8 cellular contexts compared by ENCODE assay signal in genomic region chr16:58128721-58129096, GRCh38. TPM values are rescaled to one million over a fixed set of nuclear protein-coding genes. Genes with fewer than 3 reads are reported as not detected.
DNase-seq lines count a peak whose midpoint lies in the region; ATAC-seq and TF ChIP-seq lines count a peak whose summit lies in the region.

No MANE protein-coding gene starts in this region.

- peak overlapping the region; percentile 90 for H3K27ac Mint-ChIP-seq in activated naive CD8-positive, alpha-beta T cell treated with anti-CD3 and anti-CD28 coated beads, Interleukin-2, amount 10 ng/mL, durations not matched to agents 7 days and 5 days

- no peaks in the 10 kb centered on the region for H3K27me3 Mint-ChIP-seq in activated naive CD8-positive, alpha-beta T cell treated with anti-CD3 and anti-CD28 coated beads, Interleukin-2, amount 10 ng/mL, durations not matched to agents 7 days and 5 days

- peaks cover 5% of the 10 kb centered on the region for H3K36me3 Mint-ChIP-seq in activated naive CD8-positive, alpha-beta T cell treated with anti-CD3 and anti-CD28 coated beads, Interleukin-2, amount 10 ng/mL, durations not matched to agents 7 days and 5 days

- peak overlapping the region; percentile 98 for H3K4me3 Mint-ChIP-seq in activated naive CD8-positive, alpha-beta T cell treated with anti-CD3 and anti-CD28 coated beads, Interleukin-2, amount 10 ng/mL, durations not matched to agents 7 days and 5 days

- POLR2A ChIA-PET in AG04449 (lab: Yijun Ruan, JAX): interaction anchor here (0.8 to 1.4 kb wide), 3 partner anchors 10 to 230 kb away, joined by 3 to 4 read pairs (median 4); no protein-coding TSS in a partner anchor
- POLR2A ChIA-PET in activated naive CD8-positive, alpha-beta T cell treated with anti-CD3 and anti-CD28 coated beads, Interleukin-2, amount 10 ng/mL, durations not matched to agents 7 days and 5 days (lab: Charles Lee): interaction anchor here (0.7 to 1.9 kb wide), 10 partner anchors 7 to 499 kb away, joined by 3 to 8 read pairs (median 4); partner anchors contain the start of genes USB1 and ZNF319

- H3K36me3 ChIP-seq in HUES48 (ENCODE audit: control insufficient read depth, insufficient read depth, low read length) (peaks cover 4% of the 10 kb centered on the region; the same call in 1 of the 2 replicates), iPS-18a (ENCODE audit: control insufficient read depth, low read depth, low read length) (no peaks in the 10 kb centered on the region)

- no peaks in the 10 kb centered on the region for H3K9me3 Mint-ChIP-seq in activated naive CD8-positive, alpha-beta T cell treated with anti-CD3 and anti-CD28 coated beads, Interleukin-2, amount 10 ng/mL, durations not matched to agents 7 days and 5 days

- no peak for DNase-seq in AG04449 (ENCODE audit: low read depth, low spot score)
- no peak for DNase-seq in activated naive CD8-positive, alpha-beta T cell treated with anti-CD3 and anti-CD28 coated beads, Interleukin-2, amount 10 ng/mL, durations not matched to agents 7 days and 5 days
- peak; percentile 5 for DNase-seq in stimulated activated CD8-positive, alpha-beta memory T cell treated with anti-CD3 and anti-CD28 coated beads, Interleukin-7, amount 100 ng/mL, for 24 hours (ENCODE audit: low read depth)
- no peak for DNase-seq in activated effector memory CD4-positive, alpha-beta T cell treated with anti-CD3 and anti-CD28 coated beads, Interleukin-2, amount 50 U/mL, for 16 hours
- no peak for DNase-seq in medulla oblongata (ENCODE audit: extremely low spot score)

- no peaks in the 10 kb centered on the region for H3K27me3 ChIP-seq in HUES48 (ENCODE audit: control insufficient read depth, insufficient read depth, low read length)
- H3K27me3 ChIP-seq in iPS-18a (ENCODE audit: control insufficient read depth, insufficient read depth, low read length): no peaks in the 10 kb centered on the region

- no peak for TF ChIP-seq CTCF in AG04449 (IDR thresholded peaks at IDR 0.05; ENCODE audit: insufficient read depth, low read length, missing control alignments)

- peaks cover 40% of the 10 kb centered on the region for H3K4me1 Mint-ChIP-seq in activated naive CD8-positive, alpha-beta T cell treated with anti-CD3 and anti-CD28 coated beads, Interleukin-2, amount 10 ng/mL, durations not matched to agents 7 days and 5 days

- H3K9ac ChIP-seq in HUES48 (ENCODE audit: low read depth, low read length): peak overlapping the region; percentile 80
- peak overlapping the region; percentile 94 for H3K9ac ChIP-seq in iPS-18a (ENCODE audit: low read length)

- peak overlapping the region; percentile 96 for H3K4me3 ChIP-seq in AG04449 (ENCODE audit: low read depth, low read length)
- peak overlapping the region; percentile 88 for H3K4me3 ChIP-seq in HUES48 (ENCODE audit: low read depth, low read length)
- peak overlapping the region; percentile 69 for H3K4me3 ChIP-seq in iPS-18a (ENCODE audit: low read length)

- H3K4me1 ChIP-seq in HUES48 (ENCODE audit: control insufficient read depth, insufficient read depth, low read length): peaks cover 22% of the 10 kb centered on the region
- H3K4me1 ChIP-seq in iPS-18a (ENCODE audit: control insufficient read depth, low read depth, low read length): peaks cover 15% of the 10 kb centered on the region

- no peaks in the 10 kb centered on the region for H3K9me3 ChIP-seq in HUES48 (ENCODE audit: control insufficient read depth, insufficient read depth, low read length)
- H3K9me3 ChIP-seq in iPS-18a (ENCODE audit: control insufficient read depth, low read depth, low read length): no peaks in the 10 kb centered on the region

- ATAC-seq in GM19035 (IDR thresholded peaks at IDR 0.05; ENCODE audit: unreplicated experiment): peak; percentile 13
- ATAC-seq in activated naive CD8-positive, alpha-beta T cell treated with anti-CD3 and anti-CD28 coated beads, Interleukin-2, amount 10 ng/mL, durations not matched to agents 7 days and 5 days (ENCODE audit: low read depth): no peak

- peak overlapping the region; percentile 98 for H3K27ac ChIP-seq in HUES48 (ENCODE audit: low read depth, low read length)
- peak overlapping the region; percentile 56 for H3K27ac ChIP-seq in iPS-18a (ENCODE audit: low read length)

- CTCF ChIA-PET in AG04449 (lab: Yijun Ruan, JAX): interaction anchor here (0.6 to 1.5 kb wide), 5 partner anchors 16 to 534 kb away, joined by 3 to 5 read pairs (median 3); no protein-coding TSS in a partner anchor

RNA-seq across cellular contexts. Expression of gene CFAP20, which starts 0.5 kb away (rescaled TPM):
- 10 to 100 TPM; 38.5 to 40.6 TPM for total RNA-seq in activated naive CD8-positive, alpha-beta T cell treated with anti-CD3 and anti-CD28 coated beads, Interleukin-2, amount 10 ng/mL, durations not matched to agents 7 days and 5 days
